10 cellular contexts compared by ENCODE assay signal in genomic region chr10:3465406-3465891, GRCh38.
DNase-seq lines count a peak whose midpoint lies in the region; ATAC-seq and TF ChIP-seq lines count a peak whose summit lies in the region.
"Had no signal": no experiment of that assay in that cellular context is flagged by ENCODE, and none has a peak within 500 bp of the region (broad histone marks: within the 10 kb centered on the region; RNA-seq: fewer than 3 reads in every experiment).

No MANE protein-coding gene starts in this region.

- DNase-seq in NOMO-1 treated with DMSO at 0.1 percent for 48 hours (lab: John Stamatoyannopoulos, UW; ENCODE audit: unreplicated experiment) (peak; percentile 31), NOMO-1 treated with dmso at 0.1 percent for 144 hours (lab: John Stamatoyannopoulos, UW; ENCODE audit: unreplicated experiment) (no peak), dermis microvascular lymphatic vessel endothelial cell (ENCODE audit: low read depth in 2 of 2) (peak; percentile 81 to 84), mesendoderm (no peak), tibial artery (no peak), inferior parietal cortex (ENCODE audit: extremely low spot score) (no peak)
- DNase-seq in stimulated activated naive CD8-positive, alpha-beta T cell treated with anti-CD3 and anti-CD28 coated beads, Interleukin-15, Interleukin-2, amounts not matched to agents 100 U/mL and 50 U/mL, for 24 hours = no peak
- DNase-seq: activated CD4-positive, alpha-beta T cell treated with anti-CD3 and anti-CD28 coated beads for 48 hours; NCI-H1694 treated with DMSO at 0.1 percent for 48 hours had no signal

- no peak overlapping the region for H2AK5ac ChIP-seq in mesendoderm (ENCODE audit: low read length)

- H3K36me3 ChIP-seq in mesendoderm (ENCODE audit: control insufficient read depth, insufficient read depth, low read length) (no peaks in the 10 kb centered on the region), tibial artery (no peaks in the 10 kb centered on the region)

- no peak overlapping the region for H3K9ac ChIP-seq in mesendoderm (ENCODE audit: low read length)

- H3K18ac ChIP-seq in mesendoderm (ENCODE audit: low read length) = no peak overlapping the region

- no peaks in the 10 kb centered on the region for H3K9me3 ChIP-seq in tibial artery

- no peak overlapping the region for H3K4me3 ChIP-seq in mesendoderm (ENCODE audit: low read length)
- H3K4me3 ChIP-seq in tibial artery = no peak overlapping the region

- no peaks in the 10 kb centered on the region for H3K4me1 ChIP-seq in mesendoderm (ENCODE audit: control insufficient read depth, low read depth, low read length)
- H3K4me1 ChIP-seq in tibial artery = peaks cover 0 to 55% (median 31%) of the 10 kb centered on the region in 4 donors

- no peak overlapping the region for H4K8ac ChIP-seq in mesendoderm (ENCODE audit: low read depth, low read length)

- TF ChIP-seq CTCF in tibial artery (IDR thresholded peaks at IDR 0.05) = no peak

- H3K23ac ChIP-seq in mesendoderm (ENCODE audit: low read length) = no peak overlapping the region

- H3K4me2 ChIP-seq in mesendoderm (ENCODE audit: low read length) = no peak overlapping the region

- H4K5ac ChIP-seq in mesendoderm (ENCODE audit: low read length) = no peak overlapping the region

- intact Hi-C loops in tibial artery (cut with DNase I; ENCODE audit: low total_unique reads) = loop anchor here (5.0 kb wide), 2 partner anchors 82 to 317 kb away; no protein-coding TSS in a partner anchor

- no peaks in the 10 kb centered on the region for H3K79me1 ChIP-seq in mesendoderm (ENCODE audit: low read length)

- no peaks in the 10 kb centered on the region for H3K27me3 ChIP-seq in mesendoderm (ENCODE audit: insufficient read depth, low read length, poor library complexity)
- no peaks in the 10 kb centered on the region for H3K27me3 ChIP-seq in tibial artery

- no CpG with 5 or more reads among the region's 11 CpGs for WGBS in mesendoderm (ENCODE audit: extremely low coverage, insufficient coverage, low lambda C conversion rate)

- no peak for ATAC-seq in HG03135 (IDR thresholded peaks at IDR 0.05; ENCODE audit: unreplicated experiment)
- ATAC-seq in stimulated activated naive CD8-positive, alpha-beta T cell treated with anti-CD3 and anti-CD28 coated beads, Interleukin-15, Interleukin-2, amounts not matched to agents 100 U/mL and 50 U/mL, for 24 hours = no peak

- no peak overlapping the region for H3K27ac ChIP-seq in mesendoderm (ENCODE audit: low read depth, low read length)
- peak overlapping the region; percentile 30 to 82 for H3K27ac ChIP-seq in tibial artery

- no peak overlapping the region for H3K4ac ChIP-seq in mesendoderm (ENCODE audit: low read depth, low read length)

- H2BK5ac ChIP-seq in mesendoderm (ENCODE audit: low read length) = no peak overlapping the region

- peak overlapping the region; percentile 2 for H3K56ac ChIP-seq in mesendoderm (ENCODE audit: low read length)

- H2BK15ac ChIP-seq in mesendoderm (replicated peaks; ENCODE audit: low read depth) = no peak overlapping the region

- H3K79me2 ChIP-seq in mesendoderm (ENCODE audit: control insufficient read depth, insufficient read depth, low read length) = no peaks in the 10 kb centered on the region

- no peak overlapping the region for H2BK120ac ChIP-seq in mesendoderm (ENCODE audit: low read depth, low read length)

Comparison
In these comparisons a context has a peak if more than half of its experiments do, and no peak if none do; other contexts are left out.
1. DNase-seq: peak in NOMO-1 treated with DMSO at 0.1 percent for 48 hours (single experiment) and dermis microvascular lymphatic vessel endothelial cell (2 of 2); none in NOMO-1 treated with dmso at 0.1 percent for 144 hours (single experiment), mesendoderm (single experiment), tibial artery (0 of 2), inferior parietal cortex (single experiment) and stimulated activated naive CD8-positive, alpha-beta T cell treated with anti-CD3 and anti-CD28 coated beads, Interleukin-15, Interleukin-2, amounts not matched to agents 100 U/mL and 50 U/mL, for 24 hours (single experiment).